Comparison of ENCODE assay signal across 11 cellular contexts in genomic region chr2:74515271-74516069, GRCh38. TPM values are rescaled to one million over a fixed set of nuclear protein-coding genes. Genes with fewer than 3 reads are reported as not detected.
DNase-seq lines count a peak whose midpoint lies in the region; ATAC-seq and TF ChIP-seq lines count a peak whose summit lies in the region.
"Had no signal": no experiment of that assay in that cellular context is flagged by ENCODE, and none has a peak within 500 bp of the region (broad histone marks: within the 10 kb centered on the region; RNA-seq: fewer than 3 reads in every experiment).

No MANE protein-coding gene starts in this region.

- H3K27ac ChIP-seq in ascending aorta: no peak overlapping the region
- no peak overlapping the region for H3K27ac ChIP-seq in tibial artery
- H3K27ac ChIP-seq: BLaER1 treated with 17β-estradiol and CSF1 and Interleukin-3, amounts not matched to agents 10 nM and 100 nM had no signal

- WGBS in lower leg skin, 2 donors: 8 to 10% methylated on average over 23 to 42 of the region's 76 CpGs

- peaks cover 16 to 18% of the 10 kb centered on the region in 2 donors for H3K4me1 ChIP-seq in ascending aorta
- peaks cover 0 to 31% (median 28%) of the 10 kb centered on the region in 4 donors for H3K4me1 ChIP-seq in tibial artery

- H3K27me3 ChIP-seq in ascending aorta: peaks cover 39% of the 10 kb centered on the region
- peaks cover 20 to 100% of the 10 kb centered on the region in 2 donors for H3K27me3 ChIP-seq in tibial artery

- intact Hi-C loops in ascending aorta (cut with DNase I): no loop called here
- intact Hi-C loops in lower leg skin (cut with DNase I; ENCODE audit: low total_unique reads): no loop called here
- intact Hi-C loops in tibial artery (cut with DNase I; ENCODE audit: low total_unique reads): no loop called here
- intact Hi-C loops in head of caudate nucleus (cut with DNase I): no loop called here

- peak; percentile 18 to 28 for ATAC-seq in activated T-cell treated with anti-CD3 and anti-CD28 coated beads, Interleukin-2, amount 50 U/mL, for 4 hours

- no peaks in the 10 kb centered on the region for H3K36me3 Mint-ChIP-seq in activated T-cell treated with anti-CD3 and anti-CD28 coated beads, Interleukin-2, amount 50 U/mL, for 4 hours (ENCODE audit: insufficient read depth)

- no peaks in the 10 kb centered on the region for H3K36me3 ChIP-seq in ascending aorta
- no peaks in the 10 kb centered on the region for H3K36me3 ChIP-seq in tibial artery
- H3K36me3 ChIP-seq: BLaER1 treated with 17β-estradiol and CSF1 and Interleukin-3, amounts not matched to agents 10 nM and 100 nM had no signal

- H3K4me3 ChIP-seq in ascending aorta: peak overlapping the region; percentile 46 to 58
- peak overlapping the region; percentile 1 for H3K4me3 ChIP-seq in lower leg skin (ENCODE audit: low read depth, poor library complexity, severe bottlenecking)
- H3K4me3 ChIP-seq in tibial artery: peak overlapping the region; percentile 17 to 41

- no peak for TF ChIP-seq POLR2A in lower leg skin (IDR thresholded peaks at IDR 0.05)

- H3K4me1 Mint-ChIP-seq in activated T-cell treated with anti-CD3 and anti-CD28 coated beads, Interleukin-2, amount 50 U/mL, for 4 hours (ENCODE audit: low read depth): peaks cover 20% of the 10 kb centered on the region

- peak overlapping the region; percentile 63 for H3K4me3 Mint-ChIP-seq in activated T-cell treated with anti-CD3 and anti-CD28 coated beads, Interleukin-2, amount 50 U/mL, for 4 hours

- no peaks in the 10 kb centered on the region for H3K9me3 ChIP-seq in ascending aorta
- no peaks in the 10 kb centered on the region for H3K9me3 ChIP-seq in tibial artery

- H3K9me3 Mint-ChIP-seq in activated T-cell treated with anti-CD3 and anti-CD28 coated beads, Interleukin-2, amount 50 U/mL, for 4 hours: no peaks in the 10 kb centered on the region

- DNase-seq in activated T-cell treated with anti-CD3 and anti-CD28 coated beads, Interleukin-2, amount 50 U/mL, for 4 hours: no peak
- no peak for DNase-seq in activated T-cell treated with anti-CD3 and anti-CD28 coated beads, Interleukin-2, amount 50 U/mL, for 1 hour
- DNase-seq in ascending aorta (ENCODE audit: low spot score in 2 of 2): no peak
- DNase-seq in lower leg skin (ENCODE audit: low spot score in 2 of 2): no peak
- no peak for DNase-seq in tibial artery
- DNase-seq in NCI-H2029 (lab: John Stamatoyannopoulos, UW): no peak
- DNase-seq in NK-92 (lab: John Stamatoyannopoulos, UW; ENCODE audit: unreplicated experiment): no peak
- DNase-seq in head of caudate nucleus: no peak

- TF ChIP-seq CTCF in ascending aorta (IDR thresholded peaks at IDR 0.05) (no peak), lower leg skin (IDR thresholded peaks at IDR 0.05) (no peak), tibial artery (IDR thresholded peaks at IDR 0.05) (no peak)

- peaks cover 84% of the 10 kb centered on the region for H3K27me3 Mint-ChIP-seq in activated T-cell treated with anti-CD3 and anti-CD28 coated beads, Interleukin-2, amount 50 U/mL, for 4 hours (ENCODE audit: low read depth)

RNA-seq across cellular contexts. Expression of gene TLX2, which starts 1.2 kb away (rescaled TPM):
- total RNA-seq in activated T-cell treated with anti-CD3 and anti-CD28 coated beads, Interleukin-2, amount 50 U/mL, for 4 hours: not detected
- total RNA-seq in ascending aorta (not detected), lower leg skin (not detected)
- total RNA-seq: H4 had no signal

RNA-seq across cellular contexts. Expression of gene PCGF1, which starts 8.0 kb away (rescaled TPM):
- total RNA-seq in activated T-cell treated with anti-CD3 and anti-CD28 coated beads, Interleukin-2, amount 50 U/mL, for 4 hours: 10 to 100 TPM; 21.7 to 32.4 (median 28.8) TPM
- not detected for total RNA-seq in ascending aorta
- total RNA-seq in lower leg skin: 10 to 100 TPM; 13.3 to 38.4 (median 24.1) TPM

RNA-seq across cellular contexts. Expression of gene DQX1, which starts 10.6 kb away (rescaled TPM):
- under 1 TPM; 0.28 to 0.34 (median 0.30) TPM for total RNA-seq in activated T-cell treated with anti-CD3 and anti-CD28 coated beads, Interleukin-2, amount 50 U/mL, for 4 hours
- not detected for total RNA-seq in ascending aorta
- 1 to 10 TPM; 1.9 to 8.0 (median 6.2) TPM for total RNA-seq in lower leg skin
- total RNA-seq: H4, NCI-H460 had no signal

RNA-seq across cellular contexts. Expression of gene AUP1, which starts 14.0 kb away (rescaled TPM):
- total RNA-seq in activated T-cell treated with anti-CD3 and anti-CD28 coated beads, Interleukin-2, amount 50 U/mL, for 4 hours: 100 to 1,000 TPM; 200 to 204 (median 203) TPM
- total RNA-seq in ascending aorta: 120 TPM
- total RNA-seq in lower leg skin: 100 to 1,000 TPM in 3 of 4 donors, 10 to 100 TPM in 1; 94.0 to 116 (median 112) TPM

RNA-seq across cellular contexts. Expression of gene HTRA2, which starts 14.3 kb away (rescaled TPM):
- total RNA-seq in activated T-cell treated with anti-CD3 and anti-CD28 coated beads, Interleukin-2, amount 50 U/mL, for 4 hours: 10 to 100 TPM; 46.2 to 54.6 (median 50.5) TPM
- total RNA-seq in ascending aorta: 80.1 TPM
- 10 to 100 TPM; 22.6 to 28.6 (median 25.2) TPM for total RNA-seq in lower leg skin

Comparison
In these comparisons a context has a peak if more than half of its experiments do, and no peak if none do; other contexts are left out.
1. H3K4me3 ChIP-seq: peak in every context shown above with its lines; median percentile 52 in ascending aorta; 29 in tibial artery; 1 in lower leg skin.
2. RNA of gene PCGF1, which starts 8.0 kb away (total RNA-seq): 13.3 to 38.4 TPM in lower leg skin and 21.7 to 32.4 TPM in activated T-cell treated with anti-CD3 and anti-CD28 coated beads, Interleukin-2, amount 50 U/mL, for 4 hours; not detected in ascending aorta (single experiment); every median in the first group is over 10 times any median in the second.